Comparison of ENCODE assay signal across 8 cellular contexts in the genomic region with DNA sequence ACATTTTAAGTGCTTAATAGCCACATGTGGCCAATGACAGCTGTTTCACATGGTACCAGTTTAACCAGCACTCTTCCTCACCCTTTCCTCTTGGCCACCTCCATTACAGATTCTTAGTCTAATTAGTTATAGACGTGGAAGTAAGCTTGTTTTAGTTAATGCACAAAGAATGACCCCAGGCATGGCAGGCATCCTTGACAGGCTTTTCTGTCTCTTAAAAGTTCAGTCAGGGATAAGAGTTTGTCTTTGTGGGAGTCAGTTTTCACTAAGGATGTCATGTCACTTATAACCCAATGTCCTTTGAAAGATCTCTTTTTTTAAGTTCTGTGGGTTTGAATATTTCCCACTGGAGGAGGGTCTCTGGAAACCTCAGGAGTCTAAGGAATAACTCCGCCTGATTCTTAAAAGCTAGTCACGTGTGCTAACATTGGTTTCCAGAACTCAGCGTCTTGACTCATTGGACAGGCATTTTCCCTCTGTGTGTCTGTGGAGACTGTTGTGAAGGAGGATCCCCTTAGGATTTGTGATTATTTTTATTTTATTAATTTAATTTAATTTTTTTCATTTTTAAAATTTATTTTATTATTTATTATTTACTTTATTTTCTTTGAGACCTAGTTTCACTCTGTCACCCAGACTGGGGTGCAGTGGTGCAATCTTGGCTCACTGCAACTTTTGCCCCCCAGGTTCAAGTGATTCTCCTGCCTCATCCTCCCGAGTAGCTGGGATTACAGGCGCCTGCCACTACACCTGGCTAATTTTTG.
DNase-seq lines count a peak whose midpoint lies in the region; FAIRE-seq and TF ChIP-seq lines count a peak whose summit lies in the region.

No MANE protein-coding gene starts in this region.

- TF ChIP-seq CTCF in SK-N-SH (IDR thresholded peaks at IDR 0.05), result no peak

- H3K9ac ChIP-seq in SK-N-SH, result peak overlapping the region; percentile 14; the same call in 1 of the 2 replicates

- no peaks in the 10 kb centered on the region for H3K27me3 ChIP-seq in SK-N-SH (ENCODE audit: insufficient read depth)

- no peaks in the 10 kb centered on the region for H3K9me2 ChIP-seq in SK-N-SH

- no peak for TF ChIP-seq EP300 in SK-N-SH (IDR thresholded peaks at IDR 0.05; ENCODE audit: borderline replicate concordance in 1 of 2, low read depth in 1 of 2, low read length in 1 of 2)

- no peaks in the 10 kb centered on the region for H3K36me3 ChIP-seq in SK-N-SH (replicated peaks in 1 of 2; ENCODE audit: control insufficient read depth in 1 of 2, insufficient read depth in 2 of 2, low read length in 1 of 2)

- peaks cover 31% of the 10 kb centered on the region for H3F3A ChIP-seq in SK-N-SH (replicated peaks; ENCODE audit: insufficient read depth)

- FAIRE-seq in GM12892 (lab: Jason Lieb, UNC), result peak; percentile 21
- peak; percentile 23 for FAIRE-seq in frontal cortex (lab: Jason Lieb, UNC)

- peaks cover 8 to 49% of the 10 kb centered on the region in 2 experiments for H3K4me1 ChIP-seq in SK-N-SH (ENCODE audit: control insufficient read depth in 1 of 2, insufficient read depth in 2 of 2, low read depth in 1 of 2, low read length in 1 of 2)

- H2AFZ ChIP-seq in SK-N-SH (ENCODE audit: low read depth), result no peak overlapping the region

- no peaks in the 10 kb centered on the region for H3K9me3 ChIP-seq in SK-N-SH

- DNase-seq in GM12892 (ENCODE audit: insufficient read length) (no peak), SK-N-SH (no peak), frontal cortex (ENCODE audit: low spot score in 2 of 2) (no peak), skeletal muscle cell (ENCODE audit: low read depth) (peak; percentile 52), NCI-H510A (lab: John Stamatoyannopoulos, UW) (no peak), NCI-H774 (lab: John Stamatoyannopoulos, UW) (no peak), DMS153 (lab: John Stamatoyannopoulos, UW) (no peak)
- no peak for DNase-seq in activated CD8-positive, alpha-beta memory T cell treated with anti-CD3 and anti-CD28 coated beads, Interleukin-2, amount 50 U/mL, for 4 hours

- peak overlapping the region in 1 of 2 experiments; percentile 81; a peak in 2 of 4 replicates for H3K27ac ChIP-seq in SK-N-SH (ENCODE audit: low read depth in 2 of 2, low read length in 1 of 2)

- peaks cover 93% of the 10 kb centered on the region for H4K20me1 ChIP-seq in SK-N-SH (ENCODE audit: insufficient read depth)

- no peak for TF ChIP-seq RAD21 in SK-N-SH (IDR thresholded peaks at IDR 0.05; ENCODE audit: low read length)

- 43% methylated on average over 6 of the region's 6 CpGs for WGBS in SK-N-SH (ENCODE audit: low lambda C conversion rate)

- peak overlapping the region; percentile 46; the same call in 1 of the 2 replicates for H3K4me2 ChIP-seq in SK-N-SH

- no peak overlapping the region for H3K4me3 ChIP-seq in SK-N-SH (ENCODE audit: low read depth in 2 of 2, low read length in 1 of 2)
- H3K4me3 ChIP-seq in skeletal muscle cell (ENCODE audit: low read depth, low read length), result no peak overlapping the region

- H3K79me2 ChIP-seq in SK-N-SH (ENCODE audit: insufficient read depth), result peaks cover 93% of the 10 kb centered on the region

- TF ChIP-seq POLR2A in GM12892 (IDR thresholded peaks at IDR 0.05; ENCODE audit: low read depth, low read length), result no peak

- CTCF ChIA-PET in SK-N-SH (lab: Yijun Ruan, JAX), result no interaction called here

- POLR2A ChIA-PET in SK-N-SH (lab: Yijun Ruan, JAX), result no interaction called here

TF ChIP-seq in SK-N-SH, 30 proteins besides CTCF, POLR2A, EP300 and RAD21:
- TF ChIP-seq, protein P1, sequence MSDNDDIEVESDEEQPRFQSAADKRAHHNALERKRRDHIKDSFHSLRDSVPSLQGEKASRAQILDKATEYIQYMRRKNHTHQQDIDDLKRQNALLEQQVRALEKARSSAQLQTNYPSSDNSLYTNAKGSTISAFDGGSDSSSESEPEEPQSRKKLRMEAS (IDR thresholded peaks at IDR 0.05; ENCODE audit: low read depth), result no peak
- TF ChIP-seq, protein P2, sequence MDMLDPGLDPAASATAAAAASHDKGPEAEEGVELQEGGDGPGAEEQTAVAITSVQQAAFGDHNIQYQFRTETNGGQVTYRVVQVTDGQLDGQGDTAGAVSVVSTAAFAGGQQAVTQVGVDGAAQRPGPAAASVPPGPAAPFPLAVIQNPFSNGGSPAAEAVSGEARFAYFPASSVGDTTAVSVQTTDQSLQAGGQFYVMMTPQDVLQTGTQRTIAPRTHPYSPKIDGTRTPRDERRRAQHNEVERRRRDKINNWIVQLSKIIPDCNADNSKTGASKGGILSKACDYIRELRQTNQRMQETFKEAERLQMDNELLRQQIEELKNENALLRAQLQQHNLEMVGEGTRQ (IDR thresholded peaks at IDR 0.05; ENCODE audit: borderline replicate concordance, low read depth, low read length), result no peak
- no peak for TF ChIP-seq RXRA (IDR thresholded peaks at IDR 0.05; ENCODE audit: borderline replicate concordance, low read depth)
- no peak for TF ChIP-seq GATA2 (CRISPR knock-in tag; IDR thresholded peaks at IDR 0.05)
- peak; percentile 33; the same call in 1 of the 2 replicates for TF ChIP-seq FOSL2 (IDR thresholded peaks at IDR 0.05; ENCODE audit: borderline replicate concordance, low read depth)
- no peak for TF ChIP-seq GABPA (IDR thresholded peaks at IDR 0.05; ENCODE audit: low read depth)
- TF ChIP-seq POLR2AphosphoS5 (IDR thresholded peaks at IDR 0.05; ENCODE audit: low read depth, low read length), result no peak
- no peak for TF ChIP-seq NFIC (IDR thresholded peaks at IDR 0.05; ENCODE audit: borderline replicate concordance)
- TF ChIP-seq YY1 (IDR thresholded peaks at IDR 0.05; ENCODE audit: low read depth), result no peak
- TF ChIP-seq FOXJ3 (CRISPR knock-in tag; IDR thresholded peaks at IDR 0.05), result no peak
- TF ChIP-seq SIN3A (IDR thresholded peaks at IDR 0.05; ENCODE audit: borderline replicate concordance, low read depth, low read length), result no peak
- TF ChIP-seq EZH2phosphoT487 (IDR thresholded peaks at IDR 0.05; ENCODE audit: borderline replicate concordance, low read depth), result no peak
- peak; percentile 41; the same call in 1 of the 2 replicates for TF ChIP-seq MXI1 (IDR thresholded peaks at IDR 0.05; ENCODE audit: low read depth, low read length)
- TF ChIP-seq FOXM1 (IDR thresholded peaks at IDR 0.05; ENCODE audit: low read depth), result no peak
- TF ChIP-seq RFX5 (IDR thresholded peaks at IDR 0.05; ENCODE audit: low read length), result no peak
- TF ChIP-seq JUND (IDR thresholded peaks at IDR 0.05), result no peak
- TF ChIP-seq, protein P3, sequence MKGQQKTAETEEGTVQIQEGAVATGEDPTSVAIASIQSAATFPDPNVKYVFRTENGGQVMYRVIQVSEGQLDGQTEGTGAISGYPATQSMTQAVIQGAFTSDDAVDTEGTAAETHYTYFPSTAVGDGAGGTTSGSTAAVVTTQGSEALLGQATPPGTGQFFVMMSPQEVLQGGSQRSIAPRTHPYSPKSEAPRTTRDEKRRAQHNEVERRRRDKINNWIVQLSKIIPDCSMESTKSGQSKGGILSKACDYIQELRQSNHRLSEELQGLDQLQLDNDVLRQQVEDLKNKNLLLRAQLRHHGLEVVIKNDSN (IDR thresholded peaks at IDR 0.05; ENCODE audit: borderline replicate concordance, low read depth), result peak; percentile 79
- TF ChIP-seq CHD2 (IDR thresholded peaks at IDR 0.05; ENCODE audit: low read length, partially characterized antibody), result no peak
